1 cellular context compared by ENCODE assay signal in the genomic region with DNA sequence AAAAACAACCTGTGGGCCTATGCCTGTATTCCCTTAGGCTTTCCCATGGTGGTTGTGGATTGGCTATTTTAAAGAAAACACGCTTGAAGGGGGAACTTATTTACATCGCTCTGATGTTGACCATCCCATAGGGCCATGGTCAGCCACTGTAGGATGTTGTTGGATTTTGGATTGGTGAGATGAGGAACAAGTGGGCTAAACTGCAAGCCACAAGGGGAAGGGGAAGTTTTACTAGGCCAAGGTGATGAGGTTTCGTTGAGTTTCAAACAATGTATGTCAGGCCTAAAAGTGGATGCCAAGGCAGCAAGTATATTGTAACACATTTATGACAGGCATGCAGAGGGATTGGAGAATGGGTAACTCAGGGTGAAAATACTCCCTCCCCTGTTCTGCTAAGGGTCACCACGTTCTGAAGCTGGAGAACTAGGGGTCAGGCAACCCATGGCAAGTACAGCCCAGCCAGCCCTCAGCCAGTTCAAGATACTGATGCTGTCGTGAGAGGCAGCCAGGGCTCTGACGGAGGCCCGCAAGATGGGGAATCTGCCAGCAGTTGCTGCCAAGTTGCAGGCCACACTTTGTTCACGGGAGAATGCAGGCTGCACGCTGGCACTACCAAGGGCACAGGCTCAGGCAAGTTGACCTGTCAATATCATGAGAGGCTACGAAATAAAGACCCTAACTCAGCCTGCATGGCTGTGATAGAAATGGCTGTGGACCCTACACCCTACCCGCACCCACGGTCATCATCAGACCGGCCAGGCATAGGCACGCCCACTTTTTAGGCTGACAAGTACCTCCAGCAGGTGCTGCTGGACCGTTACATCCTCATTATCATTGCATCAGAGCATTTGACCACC.
TF ChIP-seq lines count a peak whose summit lies in the region.

No MANE protein-coding gene starts in this region.

TF ChIP-seq in A549, 52 proteins besides CTCF, POLR2A, EP300 and RAD21 (continued from another document):
- no peak for TF ChIP-seq FOXS1 (CRISPR knock-in tag; IDR thresholded peaks at IDR 0.05)
- 0 out of 2 replicates have a peak, but pooled peaks have one; percentile 73 for TF ChIP-seq POLR2AphosphoS2 (conservative IDR thresholded peaks at IDR 0.05; ENCODE audit: low read length)
- no peak for TF ChIP-seq MYC (IDR thresholded peaks at IDR 0.05; ENCODE audit: borderline replicate concordance, low read length)
- TF ChIP-seq HEYL (CRISPR knock-in tag; IDR thresholded peaks at IDR 0.05), result no peak
- TF ChIP-seq RARB (CRISPR knock-in tag; IDR thresholded peaks at IDR 0.05), result no peak
- 0 out of 5 replicates have a peak, but pooled peaks of 1 of the 2 experiments have one; percentile 1 for TF ChIP-seq JUN (IDR thresholded peaks at IDR 0.05)
- TF ChIP-seq, protein P1, sequence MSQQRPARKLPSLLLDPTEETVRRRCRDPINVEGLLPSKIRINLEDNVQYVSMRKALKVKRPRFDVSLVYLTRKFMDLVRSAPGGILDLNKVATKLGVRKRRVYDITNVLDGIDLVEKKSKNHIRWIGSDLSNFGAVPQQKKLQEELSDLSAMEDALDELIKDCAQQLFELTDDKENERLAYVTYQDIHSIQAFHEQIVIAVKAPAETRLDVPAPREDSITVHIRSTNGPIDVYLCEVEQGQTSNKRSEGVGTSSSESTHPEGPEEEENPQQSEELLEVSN (IDR thresholded peaks at IDR 0.05; ENCODE audit: borderline replicate concordance, low read depth), result no peak
- TF ChIP-seq BHLHE40 (IDR thresholded peaks at IDR 0.05; ENCODE audit: low read depth, low read length), result no peak
- TF ChIP-seq HOXA7 (CRISPR knock-in tag; IDR thresholded peaks at IDR 0.05), result no peak
